Comparison of ENCODE assay signal across 8 cellular contexts in the genomic region with DNA sequence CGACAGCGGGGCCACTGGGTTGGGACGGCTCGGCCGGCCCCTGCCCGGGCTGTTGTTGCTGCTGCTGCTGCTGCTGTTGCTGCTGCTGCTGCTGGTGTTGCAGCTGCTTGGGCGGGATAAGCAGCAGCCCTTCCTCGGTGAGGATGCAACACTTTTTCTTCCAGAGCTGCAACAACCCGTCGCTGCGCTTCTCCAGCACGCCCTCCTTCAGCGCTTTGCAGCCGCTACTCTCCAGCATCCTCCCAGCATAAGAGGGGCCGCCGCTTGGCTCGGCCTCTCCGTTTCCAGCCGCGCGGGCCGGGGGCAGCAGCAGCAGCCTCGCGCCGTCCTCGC. TPM values are rescaled to one million over a fixed set of nuclear protein-coding genes. Genes with fewer than 3 reads are reported as not detected.
DNase-seq lines count a peak whose midpoint lies in the region; ATAC-seq and TF ChIP-seq lines count a peak whose summit lies in the region.

No MANE protein-coding gene starts in this region.

- H3K27me3 Mint-ChIP-seq in IgD-negative memory B cell (peaks cover 24% of the 10 kb centered on the region), MCF 10A (ENCODE audit: insufficient read depth, unreplicated experiment) (no peaks in the 10 kb centered on the region)

- no peak overlapping the region for H4K5ac ChIP-seq in mesendoderm (ENCODE audit: low read length)

- H3K18ac ChIP-seq in mesendoderm (ENCODE audit: low read length) = peak overlapping the region; percentile 29

- peak overlapping the region; percentile 97 for H3K9ac ChIP-seq in mesendoderm (ENCODE audit: low read length)

- H3K27ac Mint-ChIP-seq in IgD-negative memory B cell (no peak overlapping the region), MCF 10A (ENCODE audit: low read depth, unreplicated experiment) (peak overlapping the region; percentile 96)

- H3K36me3 Mint-ChIP-seq in IgD-negative memory B cell = no peaks in the 10 kb centered on the region
- H3K36me3 Mint-ChIP-seq in MCF 10A (ENCODE audit: insufficient read depth, unreplicated experiment) = peaks cover 44% of the 10 kb centered on the region

- H3K9me3 Mint-ChIP-seq in IgD-negative memory B cell = no peaks in the 10 kb centered on the region
- no peaks in the 10 kb centered on the region for H3K9me3 Mint-ChIP-seq in MCF 10A (ENCODE audit: unreplicated experiment)

- no peak overlapping the region for H2BK15ac ChIP-seq in mesendoderm (replicated peaks; ENCODE audit: low read depth)

- ATAC-seq in GM19467 (IDR thresholded peaks at IDR 0.05; ENCODE audit: unreplicated experiment) = no peak

- no CpG with 5 or more reads among the region's 26 CpGs for WGBS in mesendoderm (ENCODE audit: extremely low coverage, insufficient coverage, low lambda C conversion rate)

- intact Hi-C loops in MCF 10A (cut with micrococcal nuclease) = loop anchor here (1.0 to 10.0 kb wide), 13 partner anchors 53 to 554 kb away; a partner anchor contains a TSS

- H3K4me3 Mint-ChIP-seq in IgD-negative memory B cell (peak overlapping the region; percentile 94 to 97 (median 97)), MCF 10A (ENCODE audit: unreplicated experiment) (peak overlapping the region; percentile 89)

- H3K4ac ChIP-seq in mesendoderm (ENCODE audit: low read depth, low read length) = no peak overlapping the region

- no peaks in the 10 kb centered on the region for H3K4me1 ChIP-seq in mesendoderm (ENCODE audit: control insufficient read depth, low read depth, low read length)

- peak overlapping the region; percentile 90 for H3K4me3 ChIP-seq in mesendoderm (ENCODE audit: low read length)

- H2BK5ac ChIP-seq in mesendoderm (ENCODE audit: low read length) = peak overlapping the region; percentile 79

- TF ChIP-seq CTCF in MCF 10A (IDR thresholded peaks at IDR 0.05; ENCODE audit: unreplicated experiment) = no peak

- H3K27me3 ChIP-seq in mesendoderm (ENCODE audit: insufficient read depth, low read length, poor library complexity) = no peaks in the 10 kb centered on the region

- H4K8ac ChIP-seq in mesendoderm (ENCODE audit: low read depth, low read length) = no peak overlapping the region

- peak overlapping the region; percentile 77 for H3K27ac ChIP-seq in mesendoderm (ENCODE audit: low read depth, low read length)

- peak; percentile 64 for DNase-seq in SIG-M5 treated with dmso at 0.1 percent for 504 hours (lab: John Stamatoyannopoulos, UW; ENCODE audit: unreplicated experiment)
- DNase-seq in SIG-M5 (lab: John Stamatoyannopoulos, UW) = no peak
- DNase-seq in MCF 10A (ENCODE audit: unreplicated experiment) = peak; percentile 45
- DNase-seq in mesendoderm = no peak
- DNase-seq in stimulated activated CD8-positive, alpha-beta memory T cell treated with anti-CD3 and anti-CD28 coated beads, Interleukin-4, amount 100 ng/mL, for 48 hours = no peak
- DNase-seq in GM19240 (ENCODE audit: insufficient read length, low spot score) = no peak

- H3K79me1 ChIP-seq in mesendoderm (ENCODE audit: low read length) = peaks cover 4% of the 10 kb centered on the region

- CTCF ChIA-PET in MCF 10A (lab: Yijun Ruan, JAX) = interaction anchor here (0.5 to 11.6 kb wide), 24 partner anchors 9 to 640 kb away, joined by 3 to 117 read pairs (median 4); no protein-coding TSS in a partner anchor

- peak overlapping the region; percentile 82 for H3K4me2 ChIP-seq in mesendoderm (ENCODE audit: low read length)

- H3K4me1 Mint-ChIP-seq in IgD-negative memory B cell (peaks cover 7 to 18% (median 13%) of the 10 kb centered on the region in 3 donors), MCF 10A (ENCODE audit: insufficient read depth, unreplicated experiment) (peaks cover 35% of the 10 kb centered on the region)

- no peak overlapping the region for H2AK5ac ChIP-seq in mesendoderm (ENCODE audit: low read length)

- BruUV-seq in MCF 10A (replicated peaks; lab: Mats Ljungman, UMichigan) = no TSS peak

- no peak overlapping the region for H2BK120ac ChIP-seq in mesendoderm (ENCODE audit: low read depth, low read length)

- peak overlapping the region; percentile 97 for H3K23ac ChIP-seq in mesendoderm (ENCODE audit: low read length)

- peak overlapping the region; percentile 99 for H3K56ac ChIP-seq in mesendoderm (ENCODE audit: low read length)

- H3K36me3 ChIP-seq in mesendoderm (ENCODE audit: control insufficient read depth, insufficient read depth, low read length) = no peaks in the 10 kb centered on the region

- peaks cover 21% of the 10 kb centered on the region for H3K79me2 ChIP-seq in mesendoderm (ENCODE audit: control insufficient read depth, insufficient read depth, low read length)

- POLR2A ChIA-PET in MCF 10A (lab: Yijun Ruan, JAX) = interaction anchor here (0.6 to 8.3 kb wide), 59 partner anchors 10 to 636 kb away, joined by 3 to 76 read pairs (median 6); a partner anchor contains a TSS

RNA-seq across cellular contexts. Expression of a gene that starts 0.5 kb away (rescaled TPM):
- polyA plus RNA-seq in IgD-negative memory B cell = 0.08 TPM
- 183 and 203 TPM in 2 replicates for total RNA-seq in MCF 10A (2022)
- polyA plus RNA-seq in mesendoderm (2013, experiment 1 of 2) = 9.4 TPM
- 10.2 TPM for polyA plus RNA-seq in mesendoderm (2013, experiment 2 of 2)

RNA-seq across cellular contexts. Expression of a gene that starts 53.4 kb away (rescaled TPM):
- polyA plus RNA-seq in IgD-negative memory B cell = 223 TPM
- total RNA-seq in MCF 10A (2022) = 327 and 493 TPM in 2 replicates
- polyA plus RNA-seq in mesendoderm (2013, experiment 1 of 2) = 1,210 TPM
- polyA plus RNA-seq in mesendoderm (2013, experiment 2 of 2) = 1,188 TPM

Comparison
In these comparisons a context has a peak if more than half of its experiments do, and no peak if none do; other contexts are left out.
1. DNase-seq: peak in SIG-M5 treated with dmso at 0.1 percent for 504 hours (single experiment) and MCF 10A (single experiment); none in SIG-M5 (single experiment), mesendoderm (single experiment), stimulated activated CD8-positive, alpha-beta memory T cell treated with anti-CD3 and anti-CD28 coated beads, Interleukin-4, amount 100 ng/mL, for 48 hours (single experiment) and GM19240 (single experiment).